8 cellular contexts compared by ENCODE assay signal in genomic region chr1:228393268-228393699, GRCh38. TPM values are rescaled to one million over a fixed set of nuclear protein-coding genes. Genes with fewer than 3 reads are reported as not detected.
A peak's percentile ranks its signal among the peaks of the same experiment; 100 is the strongest.
DNase-seq lines count a peak whose midpoint lies in the region; ATAC-seq and TF ChIP-seq lines count a peak whose summit lies in the region.

No MANE protein-coding gene starts in this region.

- H3K4me3 ChIP-seq in MM.1S (ENCODE audit: low read length), result no peak overlapping the region

- no peaks in the 10 kb centered on the region for H3F3A ChIP-seq in MM.1S (ENCODE audit: insufficient read depth, low read length)

- H3K4me1 ChIP-seq in MM.1S (ENCODE audit: low read length), result no peaks in the 10 kb centered on the region

- H3K9me3 ChIP-seq in MM.1S (replicated peaks; ENCODE audit: insufficient read depth, low read length), result no peaks in the 10 kb centered on the region

- no peaks in the 10 kb centered on the region for H4K20me1 ChIP-seq in MM.1S (ENCODE audit: insufficient read depth, low read length)

- H3K27ac Mint-ChIP-seq in nephron progenitor cell, result peak overlapping the region; percentile 39

- ATAC-seq in GM18907 (IDR thresholded peaks at IDR 0.05; ENCODE audit: unreplicated experiment) (no peak), GM21390 (IDR thresholded peaks at IDR 0.05; ENCODE audit: unreplicated experiment) (no peak), HG03097 (IDR thresholded peaks at IDR 0.05; ENCODE audit: low FRiP score, unreplicated experiment) (no peak)

- no peaks in the 10 kb centered on the region for H3K9me2 ChIP-seq in MM.1S (replicated peaks; ENCODE audit: insufficient read depth, low read length)

- peaks cover 28% of the 10 kb centered on the region for H3K36me3 Mint-ChIP-seq in nephron progenitor cell (ENCODE audit: low read depth)

- no peaks in the 10 kb centered on the region for H3K27me3 ChIP-seq in MM.1S (replicated peaks; ENCODE audit: insufficient read depth, low read length)

- peaks cover 7% of the 10 kb centered on the region for H3K27me3 Mint-ChIP-seq in nephron progenitor cell (ENCODE audit: low read depth, poor library complexity)

- TF ChIP-seq CTCF in MM.1S (IDR thresholded peaks at IDR 0.05; ENCODE audit: low read length), result peak; percentile 20
- TF ChIP-seq CTCF in nephron progenitor cell (IDR thresholded peaks at IDR 0.05), result no peak

- no peaks in the 10 kb centered on the region for H3K9me3 Mint-ChIP-seq in nephron progenitor cell

- no peaks in the 10 kb centered on the region for H3K79me2 ChIP-seq in MM.1S (ENCODE audit: low read length)

- DNase-seq in DMS53 (lab: John Stamatoyannopoulos, UW), result peak; percentile 63
- no peak for DNase-seq in MM.1S
- DNase-seq in dermis microvascular lymphatic vessel endothelial cell (ENCODE audit: low read depth in 2 of 2), result peak; percentile 37 to 72
- no peak for DNase-seq in nephron progenitor cell
- no peak for DNase-seq in DMS79 (lab: John Stamatoyannopoulos, UW)

- no peak overlapping the region for H3K9ac ChIP-seq in MM.1S (ENCODE audit: low read length)

- H3K4me1 Mint-ChIP-seq in nephron progenitor cell, result no peaks in the 10 kb centered on the region

- H3K4me2 ChIP-seq in MM.1S (ENCODE audit: low read depth, low read length), result no peak overlapping the region

- no peak overlapping the region for H3K27ac ChIP-seq in MM.1S (ENCODE audit: low read length)

- no peaks in the 10 kb centered on the region for H3K36me3 ChIP-seq in MM.1S (replicated peaks; ENCODE audit: insufficient read depth, low read length)

- no peak overlapping the region for H3K4me3 Mint-ChIP-seq in nephron progenitor cell

- no peak overlapping the region for H2AFZ ChIP-seq in MM.1S (ENCODE audit: low read length)

RNA-seq across cellular contexts. Expression of gene TRIM11, which starts 13.4 kb away (rescaled TPM):
- total RNA-seq in dermis microvascular lymphatic vessel endothelial cell, result 10.4 and 14.8 TPM in 2 replicates

RNA-seq across cellular contexts. Expression of gene TRIM17, which starts 23.4 kb away (rescaled TPM):
- not detected in 2 replicates for total RNA-seq in dermis microvascular lymphatic vessel endothelial cell

Comparison
In these comparisons a context has a peak if more than half of its experiments do, and no peak if none do; other contexts are left out.
1. DNase-seq: peak in DMS53 (single experiment) and dermis microvascular lymphatic vessel endothelial cell (2 of 2); none in MM.1S (single experiment), nephron progenitor cell (single experiment) and DMS79 (single experiment).